18 cellular contexts compared by ENCODE assay signal in genomic region chr15:24857777-24858176, GRCh38.
A peak's percentile ranks its signal among the peaks of the same experiment; 100 is the strongest.
DNase-seq lines count a peak whose midpoint lies in the region; ATAC-seq, FAIRE-seq and TF ChIP-seq lines count a peak whose summit lies in the region.
"Had no signal": no experiment of that assay in that cellular context is flagged by ENCODE, and none has a peak within 500 bp of the region (broad histone marks: within the 10 kb centered on the region; RNA-seq: fewer than 3 reads in every experiment).

No MANE protein-coding gene starts in this region.

- ATAC-seq in Right ventricle myocardium superior (ENCODE audit: poor library complexity) = peak; percentile 15
- no peak for ATAC-seq in Right ventricle myocardium inferior
- ATAC-seq: naive thymus-derived CD4-positive, alpha-beta T cell had no signal

- H3K4me1 Mint-ChIP-seq in glutamatergic neuron (ENCODE audit: low read depth, unreplicated experiment) (peaks cover 31% of the 10 kb centered on the region), mesothelial cell of epicardium (peaks cover 30% of the 10 kb centered on the region)

- peaks cover 20% of the 10 kb centered on the region for H3K27me3 Mint-ChIP-seq in glutamatergic neuron (ENCODE audit: unreplicated experiment)
- no peaks in the 10 kb centered on the region for H3K27me3 Mint-ChIP-seq in mesothelial cell of epicardium (ENCODE audit: low read depth)
- H3K27me3 Mint-ChIP-seq: CD4-positive, alpha-beta T cell had no signal

- no peak for TF ChIP-seq POLR2A in GM12892 (IDR thresholded peaks at IDR 0.05; ENCODE audit: low read depth, low read length)

- H3K9me3 Mint-ChIP-seq in glutamatergic neuron (ENCODE audit: unreplicated experiment) = peaks cover 5% of the 10 kb centered on the region
- peaks cover 12% of the 10 kb centered on the region for H3K9me3 Mint-ChIP-seq in mesothelial cell of epicardium

- H3K4me3 Mint-ChIP-seq in glutamatergic neuron (ENCODE audit: unreplicated experiment) = peak overlapping the region; percentile 88
- H3K4me3 Mint-ChIP-seq in mesothelial cell of epicardium = peak overlapping the region; percentile 71
- H3K4me3 Mint-ChIP-seq: CD4-positive, alpha-beta T cell; naive thymus-derived CD4-positive, alpha-beta T cell had no signal

- H3K27ac Mint-ChIP-seq in glutamatergic neuron (ENCODE audit: unreplicated experiment) = peak overlapping the region; percentile 98
- peak overlapping the region; percentile 89 for H3K27ac Mint-ChIP-seq in mesothelial cell of epicardium
- H3K27ac Mint-ChIP-seq: CD4-positive, alpha-beta T cell; naive thymus-derived CD4-positive, alpha-beta T cell had no signal

- no peaks in the 10 kb centered on the region for H3K36me3 Mint-ChIP-seq in glutamatergic neuron (ENCODE audit: unreplicated experiment)
- no peaks in the 10 kb centered on the region for H3K36me3 Mint-ChIP-seq in mesothelial cell of epicardium

- no peak for DNase-seq in Right ventricle myocardium superior
- DNase-seq in Right ventricle myocardium inferior (ENCODE audit: missing footprints) = no peak
- peak; percentile 66 for DNase-seq in glutamatergic neuron
- DNase-seq in mesothelial cell of epicardium (ENCODE audit: low spot score in 2 of 2, unreplicated experiment in 2 of 2) = no peak
- DNase-seq in NOMO-1 treated with DMSO at 0.1 percent for 48 hours (lab: John Stamatoyannopoulos, UW; ENCODE audit: unreplicated experiment) = no peak
- no peak for DNase-seq in SHP77 (lab: John Stamatoyannopoulos, UW)
- no peak for DNase-seq in GM12892 (ENCODE audit: insufficient read length)
- DNase-seq in GM10266 (ENCODE audit: extremely low spot score) = no peak
- DNase-seq: activated effector memory CD4-positive, alpha-beta T cell treated with Interleukin-2 at 50 U/mL for 16 hours; amniotic stem cell; CD4-positive, alpha-beta T cell; cortex of kidney; DND-41; hypothalamus; naive thymus-derived CD4-positive, alpha-beta T cell; NCI-H187; NCI-H510A; testis had no signal

- TF ChIP-seq CTCF in glutamatergic neuron (IDR thresholded peaks at IDR 0.05; ENCODE audit: partially characterized antibody, unreplicated experiment) (no peak), mesothelial cell of epicardium (IDR thresholded peaks at IDR 0.05; ENCODE audit: unreplicated experiment) (no peak), GM10266 (IDR thresholded peaks at IDR 0.05; ENCODE audit: control insufficient read depth, insufficient read depth, low read depth, missing control alignments) (no peak)

- intact Hi-C loops in Right ventricle myocardium superior (cut with DNase I) = no loop called here
- intact Hi-C loops in Right ventricle myocardium inferior (cut with DNase I) = loop anchor here (5.0 kb wide), 1 partner anchor 100 kb away; no protein-coding TSS in a partner anchor

- no peak for FAIRE-seq in GM12892 (lab: Jason Lieb, UNC)
